Comparison of ENCODE assay signal across 1 cellular context in the genomic region with DNA sequence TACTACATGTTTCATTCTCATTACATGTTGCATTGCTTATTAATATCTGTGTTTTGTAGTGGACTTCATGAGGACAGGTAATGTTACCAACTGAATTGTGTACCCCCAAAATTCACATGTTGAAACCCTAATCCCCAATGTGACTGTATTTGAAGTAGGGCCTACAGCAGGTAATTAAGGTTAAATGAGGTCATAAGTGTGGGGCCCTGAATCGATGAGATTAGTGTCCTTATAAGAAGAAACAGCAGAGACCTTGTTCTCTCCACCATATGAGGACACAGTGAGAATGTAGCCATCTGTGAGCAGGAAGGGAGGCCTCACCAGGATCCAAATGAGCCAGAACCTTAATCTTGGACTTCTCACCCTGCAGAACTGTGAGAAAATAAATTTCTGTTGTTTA.
TF ChIP-seq lines count a peak whose summit lies in the region.

No MANE protein-coding gene starts in this region.

TF ChIP-seq in HepG2, 621 proteins besides CTCF, POLR2A, EP300 and RAD21:
- TF ChIP-seq KLF6 (CRISPR knock-in tag; IDR thresholded peaks at IDR 0.05) (no peak), STAT5B (CRISPR knock-in tag; IDR thresholded peaks at IDR 0.05) (no peak), ZNF12 (CRISPR knock-in tag; IDR thresholded peaks at IDR 0.05) (no peak), ZNF264 (CRISPR knock-in tag; IDR thresholded peaks at IDR 0.05) (peak; percentile 95)
